8 cellular contexts compared by ENCODE assay signal in genomic region chr4:40630335-40631021, GRCh38. TPM values are rescaled to one million over a fixed set of nuclear protein-coding genes. Genes with fewer than 3 reads are reported as not detected.
DNase-seq lines count a peak whose midpoint lies in the region; ATAC-seq and TF ChIP-seq lines count a peak whose summit lies in the region.

No MANE protein-coding gene starts in this region.

- POLR2A ChIA-PET in CD4-positive, alpha-beta T cell (lab: Charles Lee): no interaction called here

- CTCF ChIA-PET in CD4-positive, alpha-beta T cell (lab: Charles Lee): no interaction called here

- TF ChIP-seq CTCF in CD4-positive, alpha-beta T cell (IDR thresholded peaks at IDR 0.05): no peak

- H3K27ac Mint-ChIP-seq in CD4-positive, alpha-beta T cell: no peak overlapping the region
- no peak overlapping the region for H3K27ac Mint-ChIP-seq in activated T-helper 2 cell treated with anti-CD3 and anti-CD28 coated beads, Interferon-gamma antibody, Interleukin-2, Interleukin-4, amounts not matched to agents 10 μg/mL and 5 μg/mL and 100 μg/mL, durations not matched to agents 14 hours and 24 hours and 36 hours
- H3K27ac Mint-ChIP-seq in stimulated activated effector memory CD8-positive, alpha-beta T cell treated with anti-CD3 and anti-CD28 coated beads, Interleukin-12 subunit alpha, Interleukin-12 subunit beta, amount 100 ng/mL, for 72 hours: no peak overlapping the region

- peak overlapping the region; percentile 75 for H3K4me3 Mint-ChIP-seq in CD4-positive, alpha-beta T cell
- H3K4me3 Mint-ChIP-seq in activated T-helper 2 cell treated with anti-CD3 and anti-CD28 coated beads, Interferon-gamma antibody, Interleukin-2, Interleukin-4, amounts not matched to agents 10 μg/mL and 5 μg/mL and 100 μg/mL, durations not matched to agents 14 hours and 24 hours and 36 hours (ENCODE audit: low read depth): peak overlapping the region; percentile 98
- H3K4me3 Mint-ChIP-seq in stimulated activated effector memory CD8-positive, alpha-beta T cell treated with anti-CD3 and anti-CD28 coated beads, Interleukin-12 subunit alpha, Interleukin-12 subunit beta, amount 100 ng/mL, for 72 hours: peak overlapping the region; percentile 47

- H3K27me3 ChIP-seq in CD4-positive, alpha-beta T cell (ENCODE audit: control insufficient read depth, insufficient read depth, low read length): peaks cover 12% of the 10 kb centered on the region

- no peak for DNase-seq in CD4-positive, alpha-beta T cell
- DNase-seq in activated T-helper 2 cell treated with anti-CD3 and anti-CD28 coated beads, Interferon-gamma antibody, Interleukin-2, Interleukin-4, amounts not matched to agents 10 μg/mL and 5 μg/mL and 100 μg/mL, durations not matched to agents 14 hours and 24 hours and 36 hours (ENCODE audit: low spot score): no peak
- peak; percentile 82 for DNase-seq in islet precursor cell
- no peak for DNase-seq in stimulated activated effector memory CD8-positive, alpha-beta T cell treated with anti-CD3 and anti-CD28 coated beads, Interleukin-12 subunit alpha, Interleukin-12 subunit beta, amount 100 ng/mL, for 72 hours (ENCODE audit: low spot score in 2 of 2)
- no peak for DNase-seq in superior temporal gyrus (ENCODE audit: extremely low spot score)

- no peaks in the 10 kb centered on the region for H3K9me3 Mint-ChIP-seq in CD4-positive, alpha-beta T cell
- no peaks in the 10 kb centered on the region for H3K9me3 Mint-ChIP-seq in activated T-helper 2 cell treated with anti-CD3 and anti-CD28 coated beads, Interferon-gamma antibody, Interleukin-2, Interleukin-4, amounts not matched to agents 10 μg/mL and 5 μg/mL and 100 μg/mL, durations not matched to agents 14 hours and 24 hours and 36 hours
- no peaks in the 10 kb centered on the region for H3K9me3 Mint-ChIP-seq in stimulated activated effector memory CD8-positive, alpha-beta T cell treated with anti-CD3 and anti-CD28 coated beads, Interleukin-12 subunit alpha, Interleukin-12 subunit beta, amount 100 ng/mL, for 72 hours

- no peak for ATAC-seq in CD4-positive, alpha-beta T cell (ENCODE audit: poor library complexity)
- ATAC-seq in GM19324 (IDR thresholded peaks at IDR 0.05; ENCODE audit: low FRiP score, unreplicated experiment) (peak; percentile 59), HG03280 (IDR thresholded peaks at IDR 0.05; ENCODE audit: unreplicated experiment) (peak; percentile 49), HG03469 (IDR thresholded peaks at IDR 0.05; ENCODE audit: unreplicated experiment) (no peak)
- ATAC-seq in stimulated activated effector memory CD8-positive, alpha-beta T cell treated with anti-CD3 and anti-CD28 coated beads, Interleukin-12 subunit alpha, Interleukin-12 subunit beta, amount 100 ng/mL, for 72 hours: no peak

- no peaks in the 10 kb centered on the region for H3K9me3 ChIP-seq in CD4-positive, alpha-beta T cell (ENCODE audit: control insufficient read depth, low read length)

- intact Hi-C loops in CD4-positive, alpha-beta T cell (cut with DNase I, micrococcal nuclease): no loop called here
- intact Hi-C loops in activated T-helper 2 cell treated with anti-CD3 and anti-CD28 coated beads, Interferon-gamma antibody, Interleukin-2, Interleukin-4, amounts not matched to agents 10 μg/mL and 5 μg/mL and 100 μg/mL, durations not matched to agents 14 hours and 24 hours and 36 hours (cut with micrococcal nuclease): no loop called here

- H3K36me3 Mint-ChIP-seq in CD4-positive, alpha-beta T cell (ENCODE audit: low read depth): no peaks in the 10 kb centered on the region
- peaks cover 32% of the 10 kb centered on the region for H3K36me3 Mint-ChIP-seq in activated T-helper 2 cell treated with anti-CD3 and anti-CD28 coated beads, Interferon-gamma antibody, Interleukin-2, Interleukin-4, amounts not matched to agents 10 μg/mL and 5 μg/mL and 100 μg/mL, durations not matched to agents 14 hours and 24 hours and 36 hours (ENCODE audit: low read depth)
- H3K36me3 Mint-ChIP-seq in stimulated activated effector memory CD8-positive, alpha-beta T cell treated with anti-CD3 and anti-CD28 coated beads, Interleukin-12 subunit alpha, Interleukin-12 subunit beta, amount 100 ng/mL, for 72 hours: no peaks in the 10 kb centered on the region

- H3K27me3 Mint-ChIP-seq in CD4-positive, alpha-beta T cell: peaks cover 35% of the 10 kb centered on the region
- peaks cover 9% of the 10 kb centered on the region for H3K27me3 Mint-ChIP-seq in activated T-helper 2 cell treated with anti-CD3 and anti-CD28 coated beads, Interferon-gamma antibody, Interleukin-2, Interleukin-4, amounts not matched to agents 10 μg/mL and 5 μg/mL and 100 μg/mL, durations not matched to agents 14 hours and 24 hours and 36 hours (ENCODE audit: low read depth)

- peaks cover 14% of the 10 kb centered on the region for H3K4me1 Mint-ChIP-seq in CD4-positive, alpha-beta T cell (ENCODE audit: low read depth)
- H3K4me1 Mint-ChIP-seq in activated T-helper 2 cell treated with anti-CD3 and anti-CD28 coated beads, Interferon-gamma antibody, Interleukin-2, Interleukin-4, amounts not matched to agents 10 μg/mL and 5 μg/mL and 100 μg/mL, durations not matched to agents 14 hours and 24 hours and 36 hours (ENCODE audit: low read depth): peaks cover 39% of the 10 kb centered on the region
- peaks cover 14% of the 10 kb centered on the region for H3K4me1 Mint-ChIP-seq in stimulated activated effector memory CD8-positive, alpha-beta T cell treated with anti-CD3 and anti-CD28 coated beads, Interleukin-12 subunit alpha, Interleukin-12 subunit beta, amount 100 ng/mL, for 72 hours

- no peak overlapping the region for H3K27ac ChIP-seq in CD4-positive, alpha-beta T cell (ENCODE audit: low read depth, low read length)

RNA-seq across cellular contexts. Expression of gene RBM47, which starts 0.8 kb away (rescaled TPM):
- under 1 TPM; 0.27 to 0.92 TPM for total RNA-seq in CD4-positive, alpha-beta T cell
- total RNA-seq in activated T-helper 2 cell treated with anti-CD3 and anti-CD28 coated beads, Interferon-gamma antibody, Interleukin-2, Interleukin-4, amounts not matched to agents 10 μg/mL and 5 μg/mL and 100 μg/mL, durations not matched to agents 14 hours and 24 hours and 36 hours: 32.9 and 34.8 TPM in 2 replicates

Comparison
In these comparisons a context has a peak if more than half of its experiments do, and no peak if none do; other contexts are left out.
1. ATAC-seq: peak in GM19324 (single experiment) and HG03280 (single experiment); none in CD4-positive, alpha-beta T cell (single experiment), stimulated activated effector memory CD8-positive, alpha-beta T cell treated with anti-CD3 and anti-CD28 coated beads, Interleukin-12 subunit alpha, Interleukin-12 subunit beta, amount 100 ng/mL, for 72 hours (single experiment) and HG03469 (single experiment).
2. H3K4me3 Mint-ChIP-seq: peak in every context shown above with its lines; median percentile 98 in activated T-helper 2 cell treated with anti-CD3 and anti-CD28 coated beads, Interferon-gamma antibody, Interleukin-2, Interleukin-4, amounts not matched to agents 10 μg/mL and 5 μg/mL and 100 μg/mL, durations not matched to agents 14 hours and 24 hours and 36 hours; 75 in CD4-positive, alpha-beta T cell; 47 in stimulated activated effector memory CD8-positive, alpha-beta T cell treated with anti-CD3 and anti-CD28 coated beads, Interleukin-12 subunit alpha, Interleukin-12 subunit beta, amount 100 ng/mL, for 72 hours.
3. RNA of gene RBM47, which starts 0.8 kb away (total RNA-seq): 32.9 to 34.8 TPM in activated T-helper 2 cell treated with anti-CD3 and anti-CD28 coated beads, Interferon-gamma antibody, Interleukin-2, Interleukin-4, amounts not matched to agents 10 μg/mL and 5 μg/mL and 100 μg/mL, durations not matched to agents 14 hours and 24 hours and 36 hours; 0.27 to 0.92 TPM in CD4-positive, alpha-beta T cell; every median in the first group is over 10 times any median in the second.